Comparison of ENCODE assay signal across 19 cellular contexts in the genomic region with DNA sequence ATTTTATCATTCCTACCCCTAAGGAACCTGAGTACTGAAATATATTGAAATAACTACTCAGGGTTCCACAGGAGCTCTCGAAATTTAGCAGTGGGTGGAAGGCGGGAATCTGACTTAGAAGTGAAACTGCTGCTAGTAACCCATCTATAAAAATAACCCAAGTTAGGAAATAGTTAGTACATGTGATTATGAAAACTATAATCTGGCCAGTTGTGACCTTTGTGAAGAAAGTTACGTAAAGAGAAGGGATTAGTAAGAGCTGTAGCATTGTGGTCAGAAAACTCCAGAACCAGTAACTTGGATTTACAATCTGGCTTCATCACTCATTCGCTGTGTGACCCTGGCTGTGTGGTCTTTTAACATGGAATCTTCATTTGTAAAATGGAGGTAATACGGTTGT.
DNase-seq lines count a peak whose midpoint lies in the region; ATAC-seq and TF ChIP-seq lines count a peak whose summit lies in the region.
"Had no signal": no experiment of that assay in that cellular context is flagged by ENCODE, and none has a peak within 500 bp of the region (broad histone marks: within the 10 kb centered on the region; RNA-seq: fewer than 3 reads in every experiment).

No MANE protein-coding gene starts in this region.

- H3K27me3 ChIP-seq in left lung = no peaks in the 10 kb centered on the region
- H3K27me3 ChIP-seq: brain microvascular endothelial cell, SJCRH30 had no signal

- no peaks in the 10 kb centered on the region for H3K36me3 ChIP-seq in left lung
- H3K36me3 ChIP-seq: brain microvascular endothelial cell, SJCRH30 had no signal

- no peak for TF ChIP-seq CTCF in left lung (IDR thresholded peaks at IDR 0.05)

- peak; percentile 37 for DNase-seq in EH (ENCODE audit: low read depth)
- DNase-seq in amniotic epithelial cell (ENCODE audit: low read depth) = peak; percentile 88
- DNase-seq in left lung = no peak
- no peak for DNase-seq in kidney glomerular epithelial cell (lab: John Stamatoyannopoulos, UW)
- no peak for DNase-seq in KG1 (lab: John Stamatoyannopoulos, UW)
- DNase-seq in NCI-H2227 treated with DMSO at 0.1 percent for 48 hours (lab: John Stamatoyannopoulos, UW) = no peak
- no peak for DNase-seq in Ammon's horn (ENCODE audit: low spot score)
- DNase-seq: activated CD8-positive, alpha-beta T cell treated with anti-CD3 and anti-CD28 coated beads, Interleukin-2, amount 10 ng/mL, durations not matched to agents 7 days and 5 days; activated effector memory CD4-positive, alpha-beta T cell treated with anti-CD3 and anti-CD28 coated beads, Interleukin-2, amount 50 U/mL, for 16 hours; AML-193; brain microvascular endothelial cell; glutamatergic neuron; kidney; NCI-H187; SJCRH30; stimulated activated CD4-positive, alpha-beta T cell treated with anti-CD3 and anti-CD28 coated beads, Interleukin-2, amount 100 ng/mL, for 24 hours; stimulated activated CD8-positive, alpha-beta memory T cell treated with anti-CD3 and anti-CD28 coated beads, Interleukin-4, amount 100 ng/mL, for 48 hours had no signal

- H3K9me3 ChIP-seq in left lung = no peaks in the 10 kb centered on the region
- H3K9me3 ChIP-seq: SJCRH30 had no signal

- intact Hi-C loops in left lung (cut with DNase I) = no loop called here

- no peak overlapping the region for H3K27ac ChIP-seq in left lung
- H3K27ac ChIP-seq: brain microvascular endothelial cell, KMS-11, SJCRH30 had no signal

- H3K4me1 ChIP-seq in left lung = peaks cover 4 to 39% of the 10 kb centered on the region in 2 donors
- H3K4me1 ChIP-seq: SJCRH30 had no signal

- ATAC-seq in HG02798 (IDR thresholded peaks at IDR 0.05; ENCODE audit: poor library complexity, unreplicated experiment) = peak; percentile 51
- peak; percentile 28 for ATAC-seq in left lung
- ATAC-seq: activated CD8-positive, alpha-beta T cell treated with anti-CD3 and anti-CD28 coated beads, Interleukin-2, amount 10 ng/mL, durations not matched to agents 7 days and 5 days had no signal

- no peak overlapping the region for H3K4me3 ChIP-seq in left lung
- H3K4me3 ChIP-seq: SJCRH30 had no signal

Comparison
In these comparisons a context has a peak if more than half of its experiments do, and no peak if none do; other contexts are left out.
1. DNase-seq: peak in EH (single experiment) and amniotic epithelial cell (single experiment); none in left lung (0 of 2), kidney glomerular epithelial cell (single experiment), KG1 (single experiment), NCI-H2227 treated with DMSO at 0.1 percent for 48 hours (single experiment) and Ammon's horn (single experiment).